ENCODE assay signal across 8 cellular contexts in the genomic region with DNA sequence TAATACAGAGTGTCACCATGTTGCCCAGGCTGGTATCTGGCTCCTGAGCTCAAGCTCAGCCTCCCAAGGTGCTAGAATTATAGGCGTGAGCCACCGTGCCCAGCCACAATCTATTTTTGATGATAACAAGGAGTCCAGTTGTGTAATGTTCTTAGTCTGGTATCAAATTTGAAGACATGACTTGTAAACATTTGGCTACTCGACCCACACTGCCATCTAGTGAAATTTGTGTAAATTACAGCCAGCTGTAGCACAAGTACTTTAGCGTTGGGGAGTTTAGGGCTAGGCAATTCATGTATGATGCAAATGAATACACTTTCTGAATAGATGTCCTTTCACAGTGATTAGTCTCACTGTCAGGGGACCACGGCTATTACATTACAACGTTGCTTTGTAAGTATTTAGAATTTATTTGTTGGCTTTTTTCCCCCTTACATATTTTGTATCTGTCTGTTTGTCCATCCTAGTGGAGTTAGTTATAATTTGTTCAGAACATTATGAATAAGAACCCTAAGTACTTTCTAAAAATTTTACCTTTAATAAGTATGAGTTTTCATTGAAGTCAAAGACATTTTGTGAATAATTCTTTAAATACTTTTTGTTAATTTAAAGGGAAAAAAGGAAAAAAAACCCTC.
DNase-seq lines count a peak whose midpoint lies in the region; ATAC-seq, FAIRE-seq and TF ChIP-seq lines count a peak whose summit lies in the region.

No MANE protein-coding gene starts in this region.

- no peak overlapping the region for H3K4me3 ChIP-seq in breast epithelium

- intact Hi-C loops in breast epithelium (cut with DNase I; ENCODE audit: low total_unique reads), result no loop called here

- TF ChIP-seq CTCF in breast epithelium (IDR thresholded peaks at IDR 0.05), result peak; percentile 65 to 73 (median 68)

- H3K27me3 ChIP-seq in breast epithelium, result no peaks in the 10 kb centered on the region

- TF ChIP-seq POLR2A in breast epithelium (IDR thresholded peaks at IDR 0.05), result no peak

- no peaks in the 10 kb centered on the region for H3K36me3 ChIP-seq in breast epithelium

- H3K4me1 ChIP-seq in breast epithelium, result no peaks in the 10 kb centered on the region

- H3K27ac ChIP-seq in breast epithelium, result no peak overlapping the region

- DNase-seq in AG20443 (ENCODE audit: low spot score), result peak; percentile 66
- DNase-seq in NCI-H2107 treated with DMSO at 0.1 percent for 48 hours (lab: John Stamatoyannopoulos, UW; ENCODE audit: unreplicated experiment), result peak; percentile 65
- peak in 1 of 2 donors; percentile 34 for DNase-seq in breast epithelium (ENCODE audit: low spot score in 2 of 2)
- peak; percentile 70 for DNase-seq in islet precursor cell
- peak; percentile 26 for DNase-seq in stimulated activated CD4-positive, alpha-beta T cell treated with anti-CD3 and anti-CD28 coated beads, Interleukin-1b, Interleukin-23, amount 100 ng/mL, for 48 hours

- no peaks in the 10 kb centered on the region for H3K9me3 ChIP-seq in breast epithelium

- ATAC-seq in GM18867 (IDR thresholded peaks at IDR 0.05; ENCODE audit: unreplicated experiment) (peak; percentile 94), HG03064 (IDR thresholded peaks at IDR 0.05; ENCODE audit: low read depth, unreplicated experiment) (peak; percentile 93)

- FAIRE-seq in TTC549 (lab: Jason Lieb, UNC), result peak; percentile 72
